In the genomic region with DNA sequence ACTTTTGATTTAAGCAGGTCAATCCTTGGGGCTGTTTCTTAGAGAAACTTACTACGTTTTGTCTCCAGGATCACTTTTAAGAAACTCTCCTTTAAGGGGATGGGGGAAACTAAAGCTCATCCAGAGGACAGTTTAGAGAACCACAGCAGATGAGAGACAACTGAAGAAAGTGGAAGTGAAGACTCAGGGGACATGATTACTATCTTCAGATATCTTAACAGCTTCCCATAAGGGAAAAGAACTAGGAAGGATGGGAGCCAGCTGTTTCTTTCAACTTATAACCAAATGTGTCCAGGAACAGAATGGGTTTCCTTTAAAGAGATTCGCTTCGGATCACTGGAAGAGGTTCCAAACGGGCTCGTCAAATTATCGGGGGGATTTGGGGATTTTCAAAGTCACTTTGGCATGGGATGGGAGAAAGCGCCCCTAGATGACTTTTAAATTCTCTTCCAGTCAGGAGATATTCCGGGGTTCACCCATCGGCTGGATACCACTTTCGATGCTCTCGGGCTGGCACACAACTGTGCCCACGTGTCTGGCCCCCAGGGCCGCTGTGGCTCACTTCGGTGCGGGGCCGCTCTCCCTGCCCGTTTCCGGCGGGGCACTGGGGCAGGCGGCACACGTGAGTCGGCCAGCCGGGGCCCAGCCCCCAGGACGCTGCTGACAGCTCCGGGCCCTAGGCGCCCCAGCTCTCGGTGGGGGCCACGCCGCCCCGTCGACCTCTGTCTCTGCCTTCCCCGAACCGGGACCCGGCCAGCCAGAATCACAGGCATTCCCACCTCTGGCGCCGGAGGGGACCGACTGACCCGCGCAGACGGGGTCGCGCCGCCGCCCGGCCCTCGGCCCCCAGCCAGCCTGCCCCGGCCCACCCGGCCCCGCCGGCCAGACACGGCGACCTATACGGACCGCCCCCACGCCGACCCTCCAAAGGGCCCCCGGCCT, we compare ENCODE assay signal across 8 cellular contexts. TPM values are rescaled to one million over a fixed set of nuclear protein-coding genes. Genes with fewer than 3 reads are reported as not detected.
A peak's percentile ranks its signal among the peaks of the same experiment; 100 is the strongest.
DNase-seq lines count a peak whose midpoint lies in the region; ATAC-seq and TF ChIP-seq lines count a peak whose summit lies in the region.

No MANE protein-coding gene starts in this region.

- in situ Hi-C loops in Panc1 (cut with HindIII; ENCODE audit: low pct_unique_long_range_greater_than_20kb, low sequenced_read_pairs) = no loop called here

- H3K4me1 ChIP-seq in Panc1 (ENCODE audit: control insufficient read depth, insufficient read depth, low read length) (peaks cover 36% of the 10 kb centered on the region), gastroesophageal sphincter (peaks cover 0 to 48% (median 2%) of the 10 kb centered on the region in 3 donors), upper lobe of left lung (peaks cover 20 to 45% (median 25%) of the 10 kb centered on the region in 4 donors)

- peak; percentile 64 for ATAC-seq in GM18867 (IDR thresholded peaks at IDR 0.05; ENCODE audit: unreplicated experiment)
- peak; percentile 44 for ATAC-seq in HG03108 (IDR thresholded peaks at IDR 0.05; ENCODE audit: unreplicated experiment)
- peak; percentile 85 for ATAC-seq in Panc1
- ATAC-seq in gastroesophageal sphincter = peak; percentile 82
- peak; percentile 82 to 85 for ATAC-seq in upper lobe of left lung (ENCODE audit: low FRiP score in 2 of 2)

- H3K27ac ChIP-seq in Panc1 (ENCODE audit: low read length) (peak overlapping the region; percentile 93), gastroesophageal sphincter (peak overlapping the region; percentile 92 to 99 (median 98)), upper lobe of left lung (peak overlapping the region; percentile 91 to 99 (median 95))

- 7% methylated on average over 9 of the region's 57 CpGs; no CpG with 5 or more reads in 1 of the 2 donors for WGBS in gastroesophageal sphincter (ENCODE audit: low coverage in 1 of 2), 2 donors
- WGBS in upper lobe of left lung, 2 donors = 7 to 21% methylated on average over 7 to 23 of the region's 57 CpGs

- no peaks in the 10 kb centered on the region for H3K36me3 ChIP-seq in Panc1 (ENCODE audit: control insufficient read depth, insufficient read depth, low read length)
- H3K36me3 ChIP-seq in gastroesophageal sphincter = no peaks in the 10 kb centered on the region
- no peaks in the 10 kb centered on the region for H3K36me3 ChIP-seq in upper lobe of left lung

- TF ChIP-seq POLR2A in gastroesophageal sphincter (IDR thresholded peaks at IDR 0.05) (peak in 1 of 2 donors; percentile 35), upper lobe of left lung (IDR thresholded peaks at IDR 0.05) (peak in 1 of 4 donors; percentile 19)

- H3K9me3 ChIP-seq in Panc1 (ENCODE audit: control insufficient read depth, insufficient read depth, low read depth, low read length) (no peaks in the 10 kb centered on the region), gastroesophageal sphincter (no peaks in the 10 kb centered on the region), upper lobe of left lung (no peaks in the 10 kb centered on the region)

- H3K27me3 ChIP-seq in Panc1 (ENCODE audit: control insufficient read depth, insufficient read depth, low read length) (no peaks in the 10 kb centered on the region), gastroesophageal sphincter (no peaks in the 10 kb centered on the region), upper lobe of left lung (no peaks in the 10 kb centered on the region)

- H3K4me3 ChIP-seq in Panc1 (ENCODE audit: low read depth in 2 of 2, low read length in 2 of 2) = peak overlapping the region; percentile 67 to 75
- peak overlapping the region; percentile 72 to 94 for H3K4me3 ChIP-seq in gastroesophageal sphincter
- H3K4me3 ChIP-seq in upper lobe of left lung = peak overlapping the region; percentile 76 to 95 (median 90)

- TF ChIP-seq EP300 in gastroesophageal sphincter (IDR thresholded peaks at IDR 0.05) = no peak
- TF ChIP-seq EP300 in upper lobe of left lung (IDR thresholded peaks at IDR 0.05) = no peak

- BruUV-seq in Panc1 (replicated peaks; lab: Mats Ljungman, UMichigan) = no TSS peak

- CTCF ChIA-PET in Panc1 (lab: Charles Lee) = interaction anchor here (0.7 kb wide), 1 partner anchor 394 kb away, joined by 3 read pairs; no protein-coding TSS in a partner anchor

- TF ChIP-seq CTCF in Panc1 (IDR thresholded peaks at IDR 0.05) (no peak), gastroesophageal sphincter (IDR thresholded peaks at IDR 0.05) (no peak), upper lobe of left lung (IDR thresholded peaks at IDR 0.05) (no peak)

- intact Hi-C loops in Panc1 (cut with micrococcal nuclease; ENCODE audit: unreplicated experiment) = no loop called here

- peak; percentile 64 for DNase-seq in AG08395 (ENCODE audit: low spot score)
- no peak for DNase-seq in Panc1 (ENCODE audit: low read depth, low spot score)
- DNase-seq in activated gamma-delta T cell (lab: John Stamatoyannopoulos, UW) = peak; percentile 26
- DNase-seq in nucleus accumbens (lab: John Stamatoyannopoulos, UW) = peak in 36 of 56 donors; percentile 3 to 68 (median 30)
- peak; percentile 57 to 92 for DNase-seq in upper lobe of left lung

- POLR2A ChIA-PET in Panc1 (lab: Charles Lee) = interaction anchor here (0.6 to 0.7 kb wide), 3 partner anchors 9 to 816 kb away, joined by 3 to 6 read pairs (median 5); no protein-coding TSS in a partner anchor

RNA-seq across cellular contexts. Expression of a gene that starts 1.0 kb away (rescaled TPM):
- total RNA-seq in Panc1 (2021; ENCODE audit: unreplicated experiment) = 42.7 TPM
- 42.2 TPM for polyA plus RNA-seq in Panc1 (2012; ENCODE audit: insufficient read length)
- 100 to 1,000 TPM in 1 of 4 donors, 10 to 100 TPM in 3; 45.6 to 102 (median 82.5) TPM for total RNA-seq in gastroesophageal sphincter
- 10 to 100 TPM; 31.4 to 54.5 (median 36.6) TPM for total RNA-seq in upper lobe of left lung
